1 cellular context compared by ENCODE assay signal in the genomic region with DNA sequence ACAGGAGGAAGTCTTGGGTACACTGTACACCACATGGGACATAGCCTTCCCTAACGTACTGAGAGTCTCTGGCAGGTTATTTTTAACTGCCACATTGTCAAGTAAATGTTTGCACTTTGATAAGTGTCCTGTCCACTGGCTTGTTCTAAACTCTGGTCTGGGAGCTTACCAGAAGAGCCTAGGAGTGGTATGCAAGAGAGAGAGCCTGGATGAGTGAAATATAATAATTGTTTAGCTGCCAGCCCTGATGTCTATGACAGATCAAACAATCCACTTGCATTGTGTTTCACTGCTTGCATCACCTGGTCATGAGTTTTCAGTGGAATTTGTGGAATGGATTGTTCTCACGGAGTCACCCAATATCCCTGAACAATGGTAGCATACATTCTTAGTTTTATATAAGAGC.
TF ChIP-seq lines count a peak whose summit lies in the region.

No MANE protein-coding gene starts in this region.

TF ChIP-seq in HepG2, 621 proteins besides CTCF, POLR2A, EP300 and RAD21 (continued from another document and continues in another):
- TF ChIP-seq, protein P1, sequence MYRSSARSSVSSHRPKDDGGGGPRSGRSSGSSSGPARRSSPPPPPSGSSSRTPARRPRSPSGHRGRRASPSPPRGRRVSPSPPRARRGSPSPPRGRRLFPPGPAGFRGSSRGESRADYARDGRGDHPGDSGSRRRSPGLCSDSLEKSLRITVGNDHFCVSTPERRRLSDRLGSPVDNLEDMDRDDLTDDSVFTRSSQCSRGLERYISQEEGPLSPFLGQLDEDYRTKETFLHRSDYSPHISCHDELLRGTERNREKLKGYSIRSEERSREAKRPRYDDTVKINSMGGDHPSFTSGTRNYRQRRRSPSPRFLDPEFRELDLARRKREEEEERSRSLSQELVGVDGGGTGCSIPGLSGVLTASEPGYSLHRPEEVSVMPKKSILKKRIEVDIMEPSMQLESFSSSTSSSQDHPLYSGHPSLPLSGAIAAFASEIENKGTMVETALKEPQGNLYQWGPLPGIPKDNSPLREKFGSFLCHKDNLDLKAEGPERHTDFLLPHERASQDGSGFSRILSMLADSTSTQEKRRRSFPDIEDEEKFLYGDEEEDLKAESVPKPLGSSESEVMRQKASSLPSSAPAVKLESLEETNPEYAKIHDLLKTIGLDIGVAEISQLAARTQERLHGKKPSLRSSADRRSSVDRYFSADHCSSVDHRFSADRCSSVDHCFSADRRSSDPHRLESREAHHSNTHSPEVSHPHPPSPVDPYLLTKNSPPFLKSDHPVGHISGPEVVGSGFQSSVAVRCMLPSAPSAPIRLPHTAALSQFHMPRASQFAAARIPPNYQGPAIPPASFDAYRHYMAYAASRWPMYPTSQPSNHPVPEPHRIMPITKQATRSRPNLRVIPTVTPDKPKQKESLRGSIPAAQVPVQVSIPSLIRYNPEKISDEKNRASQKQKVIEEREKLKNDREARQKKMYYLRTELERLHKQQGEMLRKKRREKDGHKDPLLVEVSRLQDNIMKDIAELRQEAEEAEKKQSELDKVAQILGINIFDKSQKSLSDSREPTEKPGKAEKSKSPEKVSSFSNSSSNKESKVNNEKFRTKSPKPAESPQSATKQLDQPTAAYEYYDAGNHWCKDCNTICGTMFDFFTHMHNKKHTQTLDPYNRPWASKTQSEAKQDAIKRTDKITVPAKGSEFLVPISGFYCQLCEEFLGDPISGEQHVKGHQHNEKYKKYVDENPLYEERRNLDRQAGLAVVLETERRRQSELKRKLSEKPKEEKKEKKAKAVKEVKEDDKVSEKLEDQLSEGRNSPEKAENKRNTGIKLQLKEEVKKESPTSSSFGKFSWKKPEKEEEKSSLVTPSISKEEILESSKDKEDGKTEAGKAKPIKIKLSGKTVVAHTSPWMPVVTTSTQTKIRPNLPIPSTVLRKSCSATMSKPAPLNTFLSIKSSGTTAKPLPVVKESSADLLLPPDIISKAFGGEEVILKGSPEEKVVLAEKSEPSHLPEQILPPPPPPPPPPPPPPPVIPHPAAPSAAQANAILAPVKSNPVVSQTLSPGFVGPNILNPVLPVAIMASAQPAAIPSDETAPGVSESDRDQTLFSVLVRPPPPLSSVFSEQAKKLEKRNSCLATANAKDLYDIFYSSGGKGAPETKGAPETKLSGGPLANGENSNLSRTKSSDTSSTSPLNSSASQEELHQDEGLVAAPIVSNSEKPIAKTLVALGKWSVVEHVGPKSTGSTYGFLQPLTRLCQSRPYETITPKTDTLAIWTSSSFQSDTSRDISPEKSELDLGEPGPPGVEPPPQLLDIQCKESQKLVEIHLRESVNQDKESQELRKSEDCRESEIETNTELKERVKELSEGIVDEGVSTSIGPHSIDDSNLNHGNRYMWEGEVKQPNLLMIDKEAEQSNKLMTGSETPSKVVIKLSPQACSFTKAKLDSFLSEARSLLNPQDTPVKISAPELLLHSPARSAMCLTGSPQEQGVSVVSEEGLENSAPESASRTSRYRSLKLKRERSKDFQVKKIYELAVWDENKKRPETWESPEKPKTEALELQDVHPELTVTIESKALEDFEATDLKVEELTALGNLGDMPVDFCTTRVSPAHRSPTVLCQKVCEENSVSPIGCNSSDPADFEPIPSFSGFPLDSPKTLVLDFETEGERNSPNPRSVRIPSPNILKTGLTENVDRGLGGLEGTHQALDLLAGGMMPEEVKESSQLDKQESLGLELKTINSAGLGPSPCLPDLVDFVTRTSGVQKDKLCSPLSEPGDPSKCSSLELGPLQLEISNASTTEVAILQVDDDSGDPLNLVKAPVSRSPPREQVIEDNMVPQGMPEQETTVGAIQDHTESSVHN (CRISPR knock-in tag; IDR thresholded peaks at IDR 0.05), result no peak
- TF ChIP-seq, protein P2, sequence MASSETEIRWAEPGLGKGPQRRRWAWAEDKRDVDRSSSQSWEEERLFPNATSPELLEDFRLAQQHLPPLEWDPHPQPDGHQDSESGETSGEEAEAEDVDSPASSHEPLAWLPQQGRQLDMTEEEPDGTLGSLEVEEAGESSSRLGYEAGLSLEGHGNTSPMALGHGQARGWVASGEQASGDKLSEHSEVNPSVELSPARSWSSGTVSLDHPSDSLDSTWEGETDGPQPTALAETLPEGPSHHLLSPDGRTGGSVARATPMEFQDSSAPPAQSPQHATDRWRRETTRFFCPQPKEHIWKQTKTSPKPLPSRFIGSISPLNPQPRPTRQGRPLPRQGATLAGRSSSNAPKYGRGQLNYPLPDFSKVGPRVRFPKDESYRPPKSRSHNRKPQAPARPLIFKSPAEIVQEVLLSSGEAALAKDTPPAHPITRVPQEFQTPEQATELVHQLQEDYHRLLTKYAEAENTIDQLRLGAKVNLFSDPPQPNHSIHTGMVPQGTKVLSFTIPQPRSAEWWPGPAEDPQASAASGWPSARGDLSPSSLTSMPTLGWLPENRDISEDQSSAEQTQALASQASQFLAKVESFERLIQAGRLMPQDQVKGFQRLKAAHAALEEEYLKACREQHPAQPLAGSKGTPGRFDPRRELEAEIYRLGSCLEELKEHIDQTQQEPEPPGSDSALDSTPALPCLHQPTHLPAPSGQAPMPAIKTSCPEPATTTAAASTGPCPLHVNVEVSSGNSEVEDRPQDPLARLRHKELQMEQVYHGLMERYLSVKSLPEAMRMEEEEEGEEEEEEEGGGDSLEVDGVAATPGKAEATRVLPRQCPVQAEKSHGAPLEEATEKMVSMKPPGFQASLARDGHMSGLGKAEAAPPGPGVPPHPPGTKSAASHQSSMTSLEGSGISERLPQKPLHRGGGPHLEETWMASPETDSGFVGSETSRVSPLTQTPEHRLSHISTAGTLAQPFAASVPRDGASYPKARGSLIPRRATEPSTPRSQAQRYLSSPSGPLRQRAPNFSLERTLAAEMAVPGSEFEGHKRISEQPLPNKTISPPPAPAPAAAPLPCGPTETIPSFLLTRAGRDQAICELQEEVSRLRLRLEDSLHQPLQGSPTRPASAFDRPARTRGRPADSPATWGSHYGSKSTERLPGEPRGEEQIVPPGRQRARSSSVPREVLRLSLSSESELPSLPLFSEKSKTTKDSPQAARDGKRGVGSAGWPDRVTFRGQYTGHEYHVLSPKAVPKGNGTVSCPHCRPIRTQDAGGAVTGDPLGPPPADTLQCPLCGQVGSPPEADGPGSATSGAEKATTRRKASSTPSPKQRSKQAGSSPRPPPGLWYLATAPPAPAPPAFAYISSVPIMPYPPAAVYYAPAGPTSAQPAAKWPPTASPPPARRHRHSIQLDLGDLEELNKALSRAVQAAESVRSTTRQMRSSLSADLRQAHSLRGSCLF (CRISPR knock-in tag; IDR thresholded peaks at IDR 0.05; ENCODE audit: borderline replicate concordance), result no peak
- no peak for TF ChIP-seq ZNF326 (CRISPR knock-in tag; IDR thresholded peaks at IDR 0.05; ENCODE audit: borderline replicate concordance)
- TF ChIP-seq IRF2 (CRISPR knock-in tag; IDR thresholded peaks at IDR 0.05), result no peak
- TF ChIP-seq, protein P3, sequence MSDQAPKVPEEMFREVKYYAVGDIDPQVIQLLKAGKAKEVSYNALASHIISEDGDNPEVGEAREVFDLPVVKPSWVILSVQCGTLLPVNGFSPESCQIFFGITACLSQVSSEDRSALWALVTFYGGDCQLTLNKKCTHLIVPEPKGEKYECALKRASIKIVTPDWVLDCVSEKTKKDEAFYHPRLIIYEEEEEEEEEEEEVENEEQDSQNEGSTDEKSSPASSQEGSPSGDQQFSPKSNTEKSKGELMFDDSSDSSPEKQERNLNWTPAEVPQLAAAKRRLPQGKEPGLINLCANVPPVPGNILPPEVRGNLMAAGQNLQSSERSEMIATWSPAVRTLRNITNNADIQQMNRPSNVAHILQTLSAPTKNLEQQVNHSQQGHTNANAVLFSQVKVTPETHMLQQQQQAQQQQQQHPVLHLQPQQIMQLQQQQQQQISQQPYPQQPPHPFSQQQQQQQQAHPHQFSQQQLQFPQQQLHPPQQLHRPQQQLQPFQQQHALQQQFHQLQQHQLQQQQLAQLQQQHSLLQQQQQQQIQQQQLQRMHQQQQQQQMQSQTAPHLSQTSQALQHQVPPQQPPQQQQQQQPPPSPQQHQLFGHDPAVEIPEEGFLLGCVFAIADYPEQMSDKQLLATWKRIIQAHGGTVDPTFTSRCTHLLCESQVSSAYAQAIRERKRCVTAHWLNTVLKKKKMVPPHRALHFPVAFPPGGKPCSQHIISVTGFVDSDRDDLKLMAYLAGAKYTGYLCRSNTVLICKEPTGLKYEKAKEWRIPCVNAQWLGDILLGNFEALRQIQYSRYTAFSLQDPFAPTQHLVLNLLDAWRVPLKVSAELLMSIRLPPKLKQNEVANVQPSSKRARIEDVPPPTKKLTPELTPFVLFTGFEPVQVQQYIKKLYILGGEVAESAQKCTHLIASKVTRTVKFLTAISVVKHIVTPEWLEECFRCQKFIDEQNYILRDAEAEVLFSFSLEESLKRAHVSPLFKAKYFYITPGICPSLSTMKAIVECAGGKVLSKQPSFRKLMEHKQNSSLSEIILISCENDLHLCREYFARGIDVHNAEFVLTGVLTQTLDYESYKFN (CRISPR knock-in tag; conservative IDR thresholded peaks at IDR 0.05), result peak; percentile 39
- TF ChIP-seq ZNF549 (CRISPR knock-in tag; IDR thresholded peaks at IDR 0.05), result no peak
- TF ChIP-seq MED13 (CRISPR knock-in tag; IDR thresholded peaks at IDR 0.05), result no peak
- TF ChIP-seq BRCA1 (CRISPR knock-in tag; IDR thresholded peaks at IDR 0.05), result no peak
- TF ChIP-seq ZNF556 (CRISPR knock-in tag; IDR thresholded peaks at IDR 0.05; ENCODE audit: borderline replicate concordance), result 0 out of 2 replicates have a peak, but pooled peaks have one; percentile 38
- TF ChIP-seq, protein P4, sequence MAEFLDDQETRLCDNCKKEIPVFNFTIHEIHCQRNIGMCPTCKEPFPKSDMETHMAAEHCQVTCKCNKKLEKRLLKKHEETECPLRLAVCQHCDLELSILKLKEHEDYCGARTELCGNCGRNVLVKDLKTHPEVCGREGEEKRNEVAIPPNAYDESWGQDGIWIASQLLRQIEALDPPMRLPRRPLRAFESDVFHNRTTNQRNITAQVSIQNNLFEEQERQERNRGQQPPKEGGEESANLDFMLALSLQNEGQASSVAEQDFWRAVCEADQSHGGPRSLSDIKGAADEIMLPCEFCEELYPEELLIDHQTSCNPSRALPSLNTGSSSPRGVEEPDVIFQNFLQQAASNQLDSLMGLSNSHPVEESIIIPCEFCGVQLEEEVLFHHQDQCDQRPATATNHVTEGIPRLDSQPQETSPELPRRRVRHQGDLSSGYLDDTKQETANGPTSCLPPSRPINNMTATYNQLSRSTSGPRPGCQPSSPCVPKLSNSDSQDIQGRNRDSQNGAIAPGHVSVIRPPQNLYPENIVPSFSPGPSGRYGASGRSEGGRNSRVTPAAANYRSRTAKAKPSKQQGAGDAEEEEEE (CRISPR knock-in tag; IDR thresholded peaks at IDR 0.05; ENCODE audit: borderline replicate concordance), result no peak
- TF ChIP-seq ZFP1 (CRISPR knock-in tag; IDR thresholded peaks at IDR 0.05), result no peak
- TF ChIP-seq ZNF20 (CRISPR knock-in tag; IDR thresholded peaks at IDR 0.05), result no peak
- TF ChIP-seq ZNF282 (IDR thresholded peaks at IDR 0.05; ENCODE audit: partially characterized antibody), result no peak
- no peak for TF ChIP-seq ZNF614 (CRISPR knock-in tag; IDR thresholded peaks at IDR 0.05; ENCODE audit: borderline replicate concordance)
- TF ChIP-seq, protein P5, sequence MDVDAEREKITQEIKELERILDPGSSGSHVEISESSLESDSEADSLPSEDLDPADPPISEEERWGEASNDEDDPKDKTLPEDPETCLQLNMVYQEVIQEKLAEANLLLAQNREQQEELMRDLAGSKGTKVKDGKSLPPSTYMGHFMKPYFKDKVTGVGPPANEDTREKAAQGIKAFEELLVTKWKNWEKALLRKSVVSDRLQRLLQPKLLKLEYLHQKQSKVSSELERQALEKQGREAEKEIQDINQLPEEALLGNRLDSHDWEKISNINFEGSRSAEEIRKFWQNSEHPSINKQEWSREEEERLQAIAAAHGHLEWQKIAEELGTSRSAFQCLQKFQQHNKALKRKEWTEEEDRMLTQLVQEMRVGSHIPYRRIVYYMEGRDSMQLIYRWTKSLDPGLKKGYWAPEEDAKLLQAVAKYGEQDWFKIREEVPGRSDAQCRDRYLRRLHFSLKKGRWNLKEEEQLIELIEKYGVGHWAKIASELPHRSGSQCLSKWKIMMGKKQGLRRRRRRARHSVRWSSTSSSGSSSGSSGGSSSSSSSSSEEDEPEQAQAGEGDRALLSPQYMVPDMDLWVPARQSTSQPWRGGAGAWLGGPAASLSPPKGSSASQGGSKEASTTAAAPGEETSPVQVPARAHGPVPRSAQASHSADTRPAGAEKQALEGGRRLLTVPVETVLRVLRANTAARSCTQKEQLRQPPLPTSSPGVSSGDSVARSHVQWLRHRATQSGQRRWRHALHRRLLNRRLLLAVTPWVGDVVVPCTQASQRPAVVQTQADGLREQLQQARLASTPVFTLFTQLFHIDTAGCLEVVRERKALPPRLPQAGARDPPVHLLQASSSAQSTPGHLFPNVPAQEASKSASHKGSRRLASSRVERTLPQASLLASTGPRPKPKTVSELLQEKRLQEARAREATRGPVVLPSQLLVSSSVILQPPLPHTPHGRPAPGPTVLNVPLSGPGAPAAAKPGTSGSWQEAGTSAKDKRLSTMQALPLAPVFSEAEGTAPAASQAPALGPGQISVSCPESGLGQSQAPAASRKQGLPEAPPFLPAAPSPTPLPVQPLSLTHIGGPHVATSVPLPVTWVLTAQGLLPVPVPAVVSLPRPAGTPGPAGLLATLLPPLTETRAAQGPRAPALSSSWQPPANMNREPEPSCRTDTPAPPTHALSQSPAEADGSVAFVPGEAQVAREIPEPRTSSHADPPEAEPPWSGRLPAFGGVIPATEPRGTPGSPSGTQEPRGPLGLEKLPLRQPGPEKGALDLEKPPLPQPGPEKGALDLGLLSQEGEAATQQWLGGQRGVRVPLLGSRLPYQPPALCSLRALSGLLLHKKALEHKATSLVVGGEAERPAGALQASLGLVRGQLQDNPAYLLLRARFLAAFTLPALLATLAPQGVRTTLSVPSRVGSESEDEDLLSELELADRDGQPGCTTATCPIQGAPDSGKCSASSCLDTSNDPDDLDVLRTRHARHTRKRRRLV (CRISPR knock-in tag; IDR thresholded peaks at IDR 0.05), result no peak
- TF ChIP-seq, protein P6, sequence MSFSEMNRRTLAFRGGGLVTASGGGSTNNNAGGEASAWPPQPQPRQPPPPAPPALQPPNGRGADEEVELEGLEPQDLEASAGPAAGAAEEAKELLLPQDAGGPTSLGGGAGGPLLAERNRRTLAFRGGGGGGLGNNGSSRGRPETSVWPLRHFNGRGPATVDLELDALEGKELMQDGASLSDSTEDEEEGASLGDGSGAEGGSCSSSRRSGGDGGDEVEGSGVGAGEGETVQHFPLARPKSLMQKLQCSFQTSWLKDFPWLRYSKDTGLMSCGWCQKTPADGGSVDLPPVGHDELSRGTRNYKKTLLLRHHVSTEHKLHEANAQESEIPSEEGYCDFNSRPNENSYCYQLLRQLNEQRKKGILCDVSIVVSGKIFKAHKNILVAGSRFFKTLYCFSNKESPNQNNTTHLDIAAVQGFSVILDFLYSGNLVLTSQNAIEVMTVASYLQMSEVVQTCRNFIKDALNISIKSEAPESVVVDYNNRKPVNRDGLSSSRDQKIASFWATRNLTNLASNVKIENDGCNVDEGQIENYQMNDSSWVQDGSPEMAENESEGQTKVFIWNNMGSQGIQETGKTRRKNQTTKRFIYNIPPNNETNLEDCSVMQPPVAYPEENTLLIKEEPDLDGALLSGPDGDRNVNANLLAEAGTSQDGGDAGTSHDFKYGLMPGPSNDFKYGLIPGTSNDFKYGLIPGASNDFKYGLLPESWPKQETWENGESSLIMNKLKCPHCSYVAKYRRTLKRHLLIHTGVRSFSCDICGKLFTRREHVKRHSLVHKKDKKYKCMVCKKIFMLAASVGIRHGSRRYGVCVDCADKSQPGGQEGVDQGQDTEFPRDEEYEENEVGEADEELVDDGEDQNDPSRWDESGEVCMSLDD (CRISPR knock-in tag; IDR thresholded peaks at IDR 0.05; ENCODE audit: borderline replicate concordance), result no peak
- TF ChIP-seq NAIF1 (CRISPR knock-in tag; IDR thresholded peaks at IDR 0.05; ENCODE audit: borderline replicate concordance), result no peak
